In the genomic region with DNA sequence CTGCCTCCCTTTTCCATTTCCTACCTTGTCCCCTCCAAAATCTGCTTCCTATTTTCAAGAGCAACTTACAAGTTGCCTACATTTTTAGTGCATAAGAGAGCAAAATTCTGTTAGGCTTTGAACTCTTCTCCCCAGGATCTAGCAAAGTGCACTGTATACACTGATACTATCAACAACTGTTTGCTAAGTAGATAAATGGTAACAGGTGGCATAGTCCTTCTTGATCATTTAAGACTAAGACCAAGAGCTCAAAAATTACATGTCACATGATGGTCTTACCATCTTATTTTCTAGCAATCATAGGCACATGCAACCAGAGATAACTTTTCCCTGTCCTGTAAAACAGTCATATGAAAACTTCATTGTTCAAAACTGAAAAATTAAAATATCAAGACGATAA, we compare ENCODE assay signal across 24 cellular contexts. TPM values are rescaled to one million over a fixed set of nuclear protein-coding genes. Genes with fewer than 3 reads are reported as not detected.
DNase-seq lines count a peak whose midpoint lies in the region; ATAC-seq and FAIRE-seq lines count a peak whose summit lies in the region.
"Had no signal": no experiment of that assay in that cellular context is flagged by ENCODE, and none has a peak within 500 bp of the region (broad histone marks: within the 10 kb centered on the region; RNA-seq: fewer than 3 reads in every experiment).

No MANE protein-coding gene starts in this region.

- peaks cover 0 to 13% of the 10 kb centered on the region in 2 donors for H3K36me3 ChIP-seq in small intestine (ENCODE audit: control insufficient read depth in 2 of 2, insufficient read depth in 2 of 2, low read length in 2 of 2)

- 75 to 85% (median 85%) methylated on average over 1 of the region's 1 CpG for WGBS in small intestine, 3 donors

- ATAC-seq in activated CD8-positive, alpha-beta memory T cell treated with anti-CD3 and anti-CD28 coated beads, Interleukin-2, amount 10 ng/mL, durations not matched to agents 7 days and 5 days, result no peak
- no peak for ATAC-seq in effector memory CD8-positive, alpha-beta T cell (replicated peaks)
- ATAC-seq in stimulated activated naive B cell treated with anti-CD40 and anti-IgM and Interleukin-4, amounts not matched to agents 10 μg/mL and 1 μg/mL and 100 μg/mL, for 72 hours (replicated peaks), result no peak
- ATAC-seq: GM23338 had no signal

- H3K27me3 Mint-ChIP-seq in activated CD8-positive, alpha-beta memory T cell treated with anti-CD3 and anti-CD28 coated beads, Interleukin-2, amount 10 ng/mL, durations not matched to agents 7 days and 5 days, result no peaks in the 10 kb centered on the region
- no peaks in the 10 kb centered on the region for H3K27me3 Mint-ChIP-seq in IgD-negative memory B cell
- no peaks in the 10 kb centered on the region for H3K27me3 Mint-ChIP-seq in effector memory CD8-positive, alpha-beta T cell
- no peaks in the 10 kb centered on the region for H3K27me3 Mint-ChIP-seq in stimulated activated naive B cell treated with anti-CD40 and anti-IgM and Interleukin-4, amounts not matched to agents 10 μg/mL and 1 μg/mL and 100 μg/mL, for 72 hours
- H3K27me3 Mint-ChIP-seq: CD4-positive, alpha-beta T cell had no signal

- H3K4me1 Mint-ChIP-seq in activated CD8-positive, alpha-beta memory T cell treated with anti-CD3 and anti-CD28 coated beads, Interleukin-2, amount 10 ng/mL, durations not matched to agents 7 days and 5 days, result peaks cover 50% of the 10 kb centered on the region
- H3K4me1 Mint-ChIP-seq in IgD-negative memory B cell, result peaks cover 68 to 74% (median 70%) of the 10 kb centered on the region in 3 donors
- peaks cover 14 to 20% of the 10 kb centered on the region in 2 donors for H3K4me1 Mint-ChIP-seq in effector memory CD8-positive, alpha-beta T cell (ENCODE audit: low read depth in 2 of 2)
- peaks cover 47 to 72% of the 10 kb centered on the region in 2 donors for H3K4me1 Mint-ChIP-seq in stimulated activated naive B cell treated with anti-CD40 and anti-IgM and Interleukin-4, amounts not matched to agents 10 μg/mL and 1 μg/mL and 100 μg/mL, for 72 hours
- H3K4me1 Mint-ChIP-seq: GM23338 had no signal

- H3K4me3 ChIP-seq in small intestine (ENCODE audit: low read depth in 1 of 2, low read length in 2 of 2), result no peak overlapping the region
- H3K4me3 ChIP-seq: BLaER1 treated with 17β-estradiol and CSF1 and Interleukin-3, amounts not matched to agents 10 nM and 100 nM; GM23338; HAP-1; SJSA1 had no signal

- DNase-seq in activated CD8-positive, alpha-beta memory T cell treated with anti-CD3 and anti-CD28 coated beads, Interleukin-2, amount 10 ng/mL, durations not matched to agents 7 days and 5 days, result no peak
- no peak for DNase-seq in activated CD8-positive, alpha-beta memory T cell treated with anti-CD3 and anti-CD28 coated beads, Interleukin-2, amount 50 U/mL, for 48 hours
- DNase-seq in effector memory CD8-positive, alpha-beta T cell, result no peak
- no peak for DNase-seq in stimulated activated naive B cell treated with anti-CD40 and anti-IgM and Interleukin-4, amounts not matched to agents 10 μg/mL and 1 μg/mL and 100 μg/mL, for 72 hours
- no peak for DNase-seq in urothelium cell line (ENCODE audit: low spot score)
- DNase-seq in small intestine, result no peak
- DNase-seq: 8988T; CD4-positive, alpha-beta T cell; HFFc6; KG1; MM.1S; NCI-H1694; NCI-H2029 treated with DMSO at 0.1 percent for 48 hours; NCI-H446 treated with DMSO at 0.1 percent for 48 hours; Right ventricle myocardium superior; RPMI8226 had no signal

- FAIRE-seq in urothelium cell line (lab: Jason Lieb, UNC), result no peak
- FAIRE-seq in small intestine (lab: Jason Lieb, UNC), result no peak
- FAIRE-seq: D721Med, G401.6, HTR-8/SVneo had no signal

- no peaks in the 10 kb centered on the region for H3K27me3 ChIP-seq in small intestine (ENCODE audit: control insufficient read depth in 2 of 2, insufficient read depth in 2 of 2, low read length in 2 of 2)
- H3K27me3 ChIP-seq: BLaER1 treated with 17β-estradiol and CSF1 and Interleukin-3, amounts not matched to agents 10 nM and 100 nM; SJSA1 had no signal

- peaks cover 66% of the 10 kb centered on the region for H3K36me3 Mint-ChIP-seq in activated CD8-positive, alpha-beta memory T cell treated with anti-CD3 and anti-CD28 coated beads, Interleukin-2, amount 10 ng/mL, durations not matched to agents 7 days and 5 days
- peaks cover 20% of the 10 kb centered on the region for H3K36me3 Mint-ChIP-seq in IgD-negative memory B cell
- peaks cover 13% of the 10 kb centered on the region for H3K36me3 Mint-ChIP-seq in effector memory CD8-positive, alpha-beta T cell (ENCODE audit: insufficient read depth)
- H3K36me3 Mint-ChIP-seq in stimulated activated naive B cell treated with anti-CD40 and anti-IgM and Interleukin-4, amounts not matched to agents 10 μg/mL and 1 μg/mL and 100 μg/mL, for 72 hours, result peaks cover 59 to 72% of the 10 kb centered on the region in 2 donors

- H3K27ac ChIP-seq in small intestine (ENCODE audit: low read depth in 1 of 2, low read length in 1 of 2), result no peak overlapping the region
- H3K27ac ChIP-seq: BLaER1 treated with 17β-estradiol and CSF1 and Interleukin-3, amounts not matched to agents 10 nM and 100 nM; SJSA1 had no signal

- H3K9me3 Mint-ChIP-seq in activated CD8-positive, alpha-beta memory T cell treated with anti-CD3 and anti-CD28 coated beads, Interleukin-2, amount 10 ng/mL, durations not matched to agents 7 days and 5 days (ENCODE audit: low read depth), result no peaks in the 10 kb centered on the region
- H3K9me3 Mint-ChIP-seq in IgD-negative memory B cell, result peaks cover 0 to 3% (median 0%) of the 10 kb centered on the region in 3 donors
- H3K9me3 Mint-ChIP-seq in effector memory CD8-positive, alpha-beta T cell, result no peaks in the 10 kb centered on the region
- H3K9me3 Mint-ChIP-seq in stimulated activated naive B cell treated with anti-CD40 and anti-IgM and Interleukin-4, amounts not matched to agents 10 μg/mL and 1 μg/mL and 100 μg/mL, for 72 hours, result peaks cover 10 to 11% of the 10 kb centered on the region in 2 donors
- H3K9me3 Mint-ChIP-seq: CD4-positive, alpha-beta T cell; GM23338; HFFc6 had no signal

- no peaks in the 10 kb centered on the region for H3K9me3 ChIP-seq in small intestine (ENCODE audit: control insufficient read depth, low read depth)
- H3K9me3 ChIP-seq: HAP-1, SJSA1 had no signal

- CTCF ChIA-PET in activated CD8-positive, alpha-beta memory T cell treated with anti-CD3 and anti-CD28 coated beads, Interleukin-2, amount 10 ng/mL, durations not matched to agents 7 days and 5 days (lab: Charles Lee), result interaction anchor here (1.3 to 4.0 kb wide), 4 partner anchors 11 to 16 kb away, joined by 3 to 29 read pairs (median 4); a partner anchor contains a TSS

- peaks cover 2 to 3% of the 10 kb centered on the region in 2 donors for H3K4me1 ChIP-seq in small intestine (ENCODE audit: control insufficient read depth in 2 of 2, insufficient read depth in 1 of 2, low read depth in 1 of 2, low read length in 1 of 2)
- H3K4me1 ChIP-seq: HAP-1, SJSA1 had no signal

- no peak overlapping the region for H3K4me3 Mint-ChIP-seq in activated CD8-positive, alpha-beta memory T cell treated with anti-CD3 and anti-CD28 coated beads, Interleukin-2, amount 10 ng/mL, durations not matched to agents 7 days and 5 days
- H3K4me3 Mint-ChIP-seq in IgD-negative memory B cell, result peak overlapping the region in 3 of 4 donors; percentile 25 to 53 (median 31)
- H3K4me3 Mint-ChIP-seq in effector memory CD8-positive, alpha-beta T cell, result no peak overlapping the region
- H3K4me3 Mint-ChIP-seq in stimulated activated naive B cell treated with anti-CD40 and anti-IgM and Interleukin-4, amounts not matched to agents 10 μg/mL and 1 μg/mL and 100 μg/mL, for 72 hours, result peak overlapping the region in 1 of 2 donors; percentile 25
- H3K4me3 Mint-ChIP-seq: CD4-positive, alpha-beta T cell; GM23338; HFFc6 had no signal

- peak overlapping the region; percentile 6 for H3K27ac Mint-ChIP-seq in activated CD8-positive, alpha-beta memory T cell treated with anti-CD3 and anti-CD28 coated beads, Interleukin-2, amount 10 ng/mL, durations not matched to agents 7 days and 5 days
- H3K27ac Mint-ChIP-seq in IgD-negative memory B cell, result peak overlapping the region; percentile 13 to 81 (median 55)
- peak overlapping the region; percentile 36 to 41 for H3K27ac Mint-ChIP-seq in effector memory CD8-positive, alpha-beta T cell
- H3K27ac Mint-ChIP-seq in stimulated activated naive B cell treated with anti-CD40 and anti-IgM and Interleukin-4, amounts not matched to agents 10 μg/mL and 1 μg/mL and 100 μg/mL, for 72 hours, result peak overlapping the region; percentile 72
- H3K27ac Mint-ChIP-seq: CD4-positive, alpha-beta T cell; HFFc6 had no signal

RNA-seq across cellular contexts. Expression of a gene that starts 16.2 kb away (rescaled TPM):
- 10 to 100 TPM; 50.3 to 96.0 TPM for total RNA-seq in activated CD8-positive, alpha-beta memory T cell treated with anti-CD3 and anti-CD28 coated beads, Interleukin-2, amount 10 ng/mL, durations not matched to agents 7 days and 5 days
- polyA plus RNA-seq in IgD-negative memory B cell (50.4 TPM), small intestine (100 to 1,000 TPM in 2 of 3 donors, 10 to 100 TPM in 1; 98.0 to 166 (median 145) TPM)

RNA-seq across cellular contexts. Expression of a gene that starts 51.1 kb away (rescaled TPM):
- not detected for total RNA-seq in activated CD8-positive, alpha-beta memory T cell treated with anti-CD3 and anti-CD28 coated beads, Interleukin-2, amount 10 ng/mL, durations not matched to agents 7 days and 5 days
- polyA plus RNA-seq in IgD-negative memory B cell (5.9 TPM), small intestine (under 1 TPM in 1 of 3 donors, not detected in 2; 0.30 TPM)
- total RNA-seq: CD4-positive, alpha-beta T cell; Right ventricle myocardium superior; SJSA1 had no signal

Comparison
In these comparisons a context has a peak if more than half of its experiments do, and no peak if none do; other contexts are left out.
1. H3K27ac Mint-ChIP-seq: peak in every context shown above with its lines; median percentile 72 in stimulated activated naive B cell treated with anti-CD40 and anti-IgM and Interleukin-4, amounts not matched to agents 10 μg/mL and 1 μg/mL and 100 μg/mL, for 72 hours; 55 in IgD-negative memory B cell; 38 in effector memory CD8-positive, alpha-beta T cell; 6 in activated CD8-positive, alpha-beta memory T cell treated with anti-CD3 and anti-CD28 coated beads, Interleukin-2, amount 10 ng/mL, durations not matched to agents 7 days and 5 days.
2. H3K4me3 Mint-ChIP-seq: peak in IgD-negative memory B cell (3 of 4); none in activated CD8-positive, alpha-beta memory T cell treated with anti-CD3 and anti-CD28 coated beads, Interleukin-2, amount 10 ng/mL, durations not matched to agents 7 days and 5 days (single experiment) and effector memory CD8-positive, alpha-beta T cell (0 of 2).